9 cellular contexts compared by ENCODE assay signal in the genomic region with DNA sequence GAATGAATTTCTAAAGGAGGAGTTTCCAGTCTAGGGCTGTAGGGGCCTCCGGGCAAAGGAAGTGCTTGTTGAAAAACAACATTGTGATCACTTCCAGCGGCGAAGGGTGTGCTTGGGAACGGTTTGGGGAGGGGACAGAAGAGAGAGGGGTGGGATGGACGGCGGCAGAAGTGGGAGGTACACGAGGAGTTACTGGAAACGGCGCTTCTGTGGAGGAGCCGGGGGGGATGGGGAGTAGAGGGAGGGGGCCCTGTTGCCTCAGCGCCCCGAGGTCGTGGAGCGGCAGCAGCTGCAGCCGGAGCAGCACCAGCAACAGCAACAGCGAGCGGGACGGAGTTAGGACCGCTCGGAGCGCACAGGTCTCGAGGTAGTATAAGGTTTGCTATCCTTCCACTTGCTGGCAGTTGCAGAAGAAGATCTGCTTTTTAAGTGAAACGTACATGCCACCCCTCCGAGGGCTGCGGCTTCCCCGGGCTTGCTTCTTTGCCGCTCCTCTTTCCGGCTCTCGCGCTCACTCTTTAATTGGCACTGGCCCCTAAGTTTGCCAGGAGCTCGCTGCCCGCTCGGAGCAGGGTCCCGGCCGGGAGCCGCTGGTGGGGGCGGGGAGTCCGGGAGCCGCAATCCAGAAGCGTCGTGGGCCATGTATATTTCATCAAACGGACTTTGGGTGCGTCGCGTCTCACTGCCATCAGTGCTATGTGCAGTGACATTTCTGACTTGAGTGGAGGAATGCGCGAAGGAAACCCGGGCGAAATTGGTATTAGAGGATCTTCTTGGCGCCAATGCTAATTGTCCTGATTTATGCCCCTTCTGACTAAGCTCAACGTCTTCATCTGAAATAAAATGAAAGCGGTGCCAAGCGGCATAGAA. TPM values are rescaled to one million over a fixed set of nuclear protein-coding genes. Genes with fewer than 3 reads are reported as not detected.
A peak's percentile ranks its signal among the peaks of the same experiment; 100 is the strongest.
DNase-seq lines count a peak whose midpoint lies in the region; ATAC-seq and TF ChIP-seq lines count a peak whose summit lies in the region.
"Had no signal": no experiment of that assay in that cellular context is flagged by ENCODE, and none has a peak within 500 bp of the region (broad histone marks: within the 10 kb centered on the region; RNA-seq: fewer than 3 reads in every experiment).

No MANE protein-coding gene starts in this region.

- intact Hi-C loops in Caco-2 (cut with micrococcal nuclease; ENCODE audit: unreplicated experiment): loop anchor here (2.0 kb wide), 1 partner anchor 83 kb away; a partner anchor contains a TSS

- no peaks in the 10 kb centered on the region for H3K9me3 Mint-ChIP-seq in Caco-2 (ENCODE audit: unreplicated experiment)

- POLR2A ChIA-PET in Caco-2 (lab: Charles Lee): no interaction called here
- POLR2A ChIA-PET in RWPE1 (lab: Yijun Ruan, JAX; ENCODE audit: low non-redundant PET): no interaction called here

- H3K27me3 Mint-ChIP-seq in Caco-2 (ENCODE audit: insufficient read depth, unreplicated experiment): peaks cover 2% of the 10 kb centered on the region

- peak overlapping the region; percentile 61 for H3K4me3 Mint-ChIP-seq in Caco-2 (ENCODE audit: unreplicated experiment)

- H3K27ac ChIP-seq in RWPE1: no peak overlapping the region

- CTCF ChIA-PET in Caco-2 (lab: Charles Lee) (no interaction called here), RWPE1 (lab: Yijun Ruan, JAX) (interaction anchor here (0.6 kb wide), 1 partner anchor 93 kb away, joined by 3 read pairs; no protein-coding TSS in a partner anchor)

- no peaks in the 10 kb centered on the region for H3K4me1 ChIP-seq in Caco-2

- BruUV-seq in Caco-2 (replicated peaks; lab: Mats Ljungman, UMichigan): no TSS peak

- H3K27ac Mint-ChIP-seq in Caco-2 (ENCODE audit: unreplicated experiment): no peak overlapping the region

- H3K4me3 ChIP-seq in Caco-2 (ENCODE audit: low read depth, low read length): peak overlapping the region; percentile 14

- H3K4me1 Mint-ChIP-seq in Caco-2 (ENCODE audit: low read depth, unreplicated experiment): no peaks in the 10 kb centered on the region

- H3K36me3 ChIP-seq in Caco-2 (ENCODE audit: control insufficient read depth, insufficient read depth, low read length): no peaks in the 10 kb centered on the region

- H3K36me3 Mint-ChIP-seq in Caco-2 (ENCODE audit: insufficient read depth, unreplicated experiment): no peaks in the 10 kb centered on the region

- ATAC-seq in GM21526 (IDR thresholded peaks at IDR 0.05; ENCODE audit: low FRiP score, unreplicated experiment): peak; percentile 48
- ATAC-seq in stimulated activated naive CD8-positive, alpha-beta T cell treated with anti-CD3 and anti-CD28 coated beads, Interleukin-15, Interleukin-2, amounts not matched to agents 100 U/mL and 50 U/mL, for 24 hours: peak; percentile 41

- no peak for TF ChIP-seq CTCF in Caco-2 (IDR thresholded peaks at IDR 0.05; ENCODE audit: insufficient read depth in 1 of 2, low read depth in 1 of 2, low read length in 1 of 2, severe bottlenecking in 1 of 2, unreplicated experiment in 1 of 2)
- TF ChIP-seq CTCF in RWPE1 (conservative IDR thresholded peaks at IDR 0.05; ENCODE audit: low read depth): no peak

- no peaks in the 10 kb centered on the region for H3K9me3 ChIP-seq in Caco-2

- no peaks in the 10 kb centered on the region for H3K27me3 ChIP-seq in Caco-2 (replicated peaks; ENCODE audit: control insufficient read depth, insufficient read depth, low read length)

- no peak for DNase-seq in Caco-2
- peak; percentile 10 for DNase-seq in cerebellum (ENCODE audit: low spot score)
- peak; percentile 67 for DNase-seq in kidney glomerular epithelial cell (lab: John Stamatoyannopoulos, UW)
- DNase-seq in stimulated activated naive CD8-positive, alpha-beta T cell treated with anti-CD3 and anti-CD28 coated beads, Interleukin-15, Interleukin-2, amounts not matched to agents 100 U/mL and 50 U/mL, for 24 hours: peak; percentile 13
- DNase-seq in SHP77 (lab: John Stamatoyannopoulos, UW): no peak
- DNase-seq in RWPE1 (ENCODE audit: low spot score): no peak

TF ChIP-seq in PFSK-1, 5 proteins besides CTCF, POLR2A, EP300 and RAD21:
- TF ChIP-seq, protein P1, sequence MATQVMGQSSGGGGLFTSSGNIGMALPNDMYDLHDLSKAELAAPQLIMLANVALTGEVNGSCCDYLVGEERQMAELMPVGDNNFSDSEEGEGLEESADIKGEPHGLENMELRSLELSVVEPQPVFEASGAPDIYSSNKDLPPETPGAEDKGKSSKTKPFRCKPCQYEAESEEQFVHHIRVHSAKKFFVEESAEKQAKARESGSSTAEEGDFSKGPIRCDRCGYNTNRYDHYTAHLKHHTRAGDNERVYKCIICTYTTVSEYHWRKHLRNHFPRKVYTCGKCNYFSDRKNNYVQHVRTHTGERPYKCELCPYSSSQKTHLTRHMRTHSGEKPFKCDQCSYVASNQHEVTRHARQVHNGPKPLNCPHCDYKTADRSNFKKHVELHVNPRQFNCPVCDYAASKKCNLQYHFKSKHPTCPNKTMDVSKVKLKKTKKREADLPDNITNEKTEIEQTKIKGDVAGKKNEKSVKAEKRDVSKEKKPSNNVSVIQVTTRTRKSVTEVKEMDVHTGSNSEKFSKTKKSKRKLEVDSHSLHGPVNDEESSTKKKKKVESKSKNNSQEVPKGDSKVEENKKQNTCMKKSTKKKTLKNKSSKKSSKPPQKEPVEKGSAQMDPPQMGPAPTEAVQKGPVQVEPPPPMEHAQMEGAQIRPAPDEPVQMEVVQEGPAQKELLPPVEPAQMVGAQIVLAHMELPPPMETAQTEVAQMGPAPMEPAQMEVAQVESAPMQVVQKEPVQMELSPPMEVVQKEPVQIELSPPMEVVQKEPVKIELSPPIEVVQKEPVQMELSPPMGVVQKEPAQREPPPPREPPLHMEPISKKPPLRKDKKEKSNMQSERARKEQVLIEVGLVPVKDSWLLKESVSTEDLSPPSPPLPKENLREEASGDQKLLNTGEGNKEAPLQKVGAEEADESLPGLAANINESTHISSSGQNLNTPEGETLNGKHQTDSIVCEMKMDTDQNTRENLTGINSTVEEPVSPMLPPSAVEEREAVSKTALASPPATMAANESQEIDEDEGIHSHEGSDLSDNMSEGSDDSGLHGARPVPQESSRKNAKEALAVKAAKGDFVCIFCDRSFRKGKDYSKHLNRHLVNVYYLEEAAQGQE (IDR thresholded peaks at IDR 0.05; ENCODE audit: insufficient read depth in 1 of 2, low read depth in 2 of 2, low read length in 2 of 2): no peak
- TF ChIP-seq FOXP2 (optimal IDR thresholded peaks at IDR 0.05; ENCODE audit: borderline replicate concordance, extremely low read depth, extremely low read length, insufficient read depth): peak; percentile 78
- no peak for TF ChIP-seq POLR2AphosphoS5 (IDR thresholded peaks at IDR 0.05; ENCODE audit: low read depth, low read length)

RNA-seq across cellular contexts. Expression of a gene that starts 0.8 kb away (rescaled TPM):
- total RNA-seq in Caco-2 (2022) (not detected in 2 replicates), cerebellum (16.8 TPM)
- polyA plus RNA-seq in PFSK-1 (2012; ENCODE audit: insufficient read length, low read depth): 1.3 TPM
- total RNA-seq: T-helper 1 cell treated with Interleukin-12 subunit alpha and Interleukin-12 subunit beta and Interleukin-4 antibody, amounts not matched to agents 30 ng/mL and 1 ng/mL, for 36 hours had no signal

Comparison
In these comparisons a context has a peak if more than half of its experiments do, and no peak if none do; other contexts are left out.
1. DNase-seq: peak in cerebellum (single experiment), kidney glomerular epithelial cell (single experiment) and stimulated activated naive CD8-positive, alpha-beta T cell treated with anti-CD3 and anti-CD28 coated beads, Interleukin-15, Interleukin-2, amounts not matched to agents 100 U/mL and 50 U/mL, for 24 hours (single experiment); none in Caco-2 (0 of 2), SHP77 (0 of 2) and RWPE1 (single experiment).
2. RNA of a gene that starts 0.8 kb away (total RNA-seq): 16.8 TPM in cerebellum (single experiment); not detected in Caco-2; every median in the first group is over 10 times any median in the second.